ENCODE assay signal across 21 cellular contexts in genomic region chr2:203361922-203362321, GRCh38. TPM values are rescaled to one million over a fixed set of nuclear protein-coding genes. Genes with fewer than 3 reads are reported as not detected.
DNase-seq lines count a peak whose midpoint lies in the region; ATAC-seq, FAIRE-seq and TF ChIP-seq lines count a peak whose summit lies in the region.
"Had no signal": no experiment of that assay in that cellular context is flagged by ENCODE, and none has a peak within 500 bp of the region (broad histone marks: within the 10 kb centered on the region; RNA-seq: fewer than 3 reads in every experiment).

No MANE protein-coding gene starts in this region.

- CTCF ChIA-PET in WTC11 (lab: Charles Lee), result no interaction called here
- CTCF ChIA-PET in activated CD8-positive, alpha-beta memory T cell treated with anti-CD3 and anti-CD28 coated beads, Interleukin-2, amount 10 ng/mL, durations not matched to agents 7 days and 5 days (lab: Charles Lee), result no interaction called here

- POLR2A ChIA-PET in WTC11 (lab: Charles Lee), result no interaction called here

- DNase-seq in AG10803 (ENCODE audit: low read depth) (peak; percentile 2), WTC11 (ENCODE audit: low spot score) (no peak), medulla oblongata (ENCODE audit: extremely low spot score) (peak; percentile 37), DMS79 (lab: John Stamatoyannopoulos, UW) (no peak), NCI-H748 (lab: John Stamatoyannopoulos, UW; ENCODE audit: unreplicated experiment) (no peak)
- DNase-seq in activated CD8-positive, alpha-beta memory T cell treated with anti-CD3 and anti-CD28 coated beads, Interleukin-2, amount 10 ng/mL, durations not matched to agents 7 days and 5 days, result no peak
- DNase-seq: activated CD4-positive, alpha-beta T cell treated with anti-CD3 and anti-CD28 coated beads, Interleukin-2, amount 50 U/mL, for 4 hours; amygdala; CD4-positive, CD25-positive, alpha-beta regulatory T cell; cortex of kidney; HCEC 1CT; MM.1S; NCI-H1694; NCI-H345; stimulated activated CD4-positive, alpha-beta T cell treated with anti-CD3 and anti-CD28 coated beads, Interleukin-12 subunit alpha, Interleukin-12 subunit beta, amount 100 ng/mL, for 4 hours; T-cell had no signal

- H3K36me3 Mint-ChIP-seq in WTC11, result peaks cover 18% of the 10 kb centered on the region
- H3K36me3 Mint-ChIP-seq in activated CD8-positive, alpha-beta memory T cell treated with anti-CD3 and anti-CD28 coated beads, Interleukin-2, amount 10 ng/mL, durations not matched to agents 7 days and 5 days, result peaks cover 14% of the 10 kb centered on the region

- peaks cover 10% of the 10 kb centered on the region for H3K9me3 Mint-ChIP-seq in WTC11
- no peaks in the 10 kb centered on the region for H3K9me3 Mint-ChIP-seq in activated CD8-positive, alpha-beta memory T cell treated with anti-CD3 and anti-CD28 coated beads, Interleukin-2, amount 10 ng/mL, durations not matched to agents 7 days and 5 days (ENCODE audit: low read depth)
- H3K9me3 Mint-ChIP-seq: T-cell had no signal

- H3K27me3 Mint-ChIP-seq in WTC11 (ENCODE audit: low read depth), result no peaks in the 10 kb centered on the region
- no peaks in the 10 kb centered on the region for H3K27me3 Mint-ChIP-seq in activated CD8-positive, alpha-beta memory T cell treated with anti-CD3 and anti-CD28 coated beads, Interleukin-2, amount 10 ng/mL, durations not matched to agents 7 days and 5 days
- H3K27me3 Mint-ChIP-seq: CD4-positive, CD25-positive, alpha-beta regulatory T cell; IgD-negative memory B cell; T-cell had no signal

- H3K4me3 ChIP-seq in AG10803 (ENCODE audit: low read length), result no peak overlapping the region
- H3K4me3 ChIP-seq: gastroesophageal sphincter, suprapubic skin had no signal

- H3K4me3 Mint-ChIP-seq in WTC11, result no peak overlapping the region
- H3K4me3 Mint-ChIP-seq in activated CD8-positive, alpha-beta memory T cell treated with anti-CD3 and anti-CD28 coated beads, Interleukin-2, amount 10 ng/mL, durations not matched to agents 7 days and 5 days, result no peak overlapping the region
- H3K4me3 Mint-ChIP-seq: CD4-positive, CD25-positive, alpha-beta regulatory T cell; T-cell had no signal

- ATAC-seq in WTC11, result no peak
- no peak for ATAC-seq in activated CD8-positive, alpha-beta memory T cell treated with anti-CD3 and anti-CD28 coated beads, Interleukin-2, amount 10 ng/mL, durations not matched to agents 7 days and 5 days
- no peak for ATAC-seq in HG02938 (IDR thresholded peaks at IDR 0.05; ENCODE audit: unreplicated experiment)
- ATAC-seq: gastroesophageal sphincter, T-cell had no signal

- TF ChIP-seq CTCF in AG10803 (conservative IDR thresholded peaks at IDR 0.05; ENCODE audit: low read length) (no peak), WTC11 (IDR thresholded peaks at IDR 0.05) (no peak)

- H3K27ac Mint-ChIP-seq in WTC11, result peak overlapping the region; percentile 55; the same call in 1 of the 2 replicates
- no peak overlapping the region for H3K27ac Mint-ChIP-seq in activated CD8-positive, alpha-beta memory T cell treated with anti-CD3 and anti-CD28 coated beads, Interleukin-2, amount 10 ng/mL, durations not matched to agents 7 days and 5 days
- H3K27ac Mint-ChIP-seq: CD4-positive, CD25-positive, alpha-beta regulatory T cell; T-cell had no signal

- peaks cover 14% of the 10 kb centered on the region for H3K4me1 Mint-ChIP-seq in WTC11
- H3K4me1 Mint-ChIP-seq in activated CD8-positive, alpha-beta memory T cell treated with anti-CD3 and anti-CD28 coated beads, Interleukin-2, amount 10 ng/mL, durations not matched to agents 7 days and 5 days, result no peaks in the 10 kb centered on the region

- FAIRE-seq in endometrium (lab: Jason Lieb, UNC), result peak; percentile 33

TF ChIP-seq in WTC11, 78 proteins besides CTCF, POLR2A, EP300 and RAD21:
- TF ChIP-seq NR2C2 (CRISPR knock-in tag; IDR thresholded peaks at IDR 0.05), result no peak
- no peak for TF ChIP-seq CREB1 (CRISPR knock-in tag; IDR thresholded peaks at IDR 0.05)
- TF ChIP-seq CBFB (CRISPR knock-in tag; IDR thresholded peaks at IDR 0.05; ENCODE audit: low read depth), result no peak
- TF ChIP-seq E2F4 (CRISPR knock-in tag; IDR thresholded peaks at IDR 0.05; ENCODE audit: borderline replicate concordance, low read depth), result no peak
- no peak for TF ChIP-seq E2F1 (CRISPR knock-in tag; IDR thresholded peaks at IDR 0.05)
- no peak for TF ChIP-seq OVOL2 (CRISPR knock-in tag; IDR thresholded peaks at IDR 0.05; ENCODE audit: borderline replicate concordance)
- TF ChIP-seq ZSCAN18 (CRISPR knock-in tag; IDR thresholded peaks at IDR 0.05), result no peak
- no peak for TF ChIP-seq ZNF671 (CRISPR knock-in tag; IDR thresholded peaks at IDR 0.05)
- no peak for TF ChIP-seq MAX (CRISPR knock-in tag; IDR thresholded peaks at IDR 0.05)
- no peak for TF ChIP-seq CREM (CRISPR knock-in tag; IDR thresholded peaks at IDR 0.05)
- TF ChIP-seq ARID4B (CRISPR knock-in tag; IDR thresholded peaks at IDR 0.05; ENCODE audit: borderline replicate concordance), result no peak
- TF ChIP-seq FOXK1 (CRISPR knock-in tag; IDR thresholded peaks at IDR 0.05), result no peak
- TF ChIP-seq ZNF416 (CRISPR knock-in tag; IDR thresholded peaks at IDR 0.05), result no peak

RNA-seq across cellular contexts. Expression of gene ABI2, which starts 33.7 kb away (rescaled TPM):
- total RNA-seq in WTC11 (2021), result 121 to 134 TPM (median 132 TPM) in 3 replicates
- total RNA-seq in activated CD8-positive, alpha-beta memory T cell treated with anti-CD3 and anti-CD28 coated beads, Interleukin-2, amount 10 ng/mL, durations not matched to agents 7 days and 5 days, result 10 to 100 TPM; 39.4 to 43.9 TPM

Comparison
In these comparisons a context has a peak if more than half of its experiments do, and no peak if none do; other contexts are left out.
1. DNase-seq: peak in AG10803 (single experiment) and medulla oblongata (single experiment); none in WTC11 (single experiment), activated CD8-positive, alpha-beta memory T cell treated with anti-CD3 and anti-CD28 coated beads, Interleukin-2, amount 10 ng/mL, durations not matched to agents 7 days and 5 days (single experiment), DMS79 (single experiment) and NCI-H748 (single experiment).